ENCODE assay signal across 23 cellular contexts in the genomic region with DNA sequence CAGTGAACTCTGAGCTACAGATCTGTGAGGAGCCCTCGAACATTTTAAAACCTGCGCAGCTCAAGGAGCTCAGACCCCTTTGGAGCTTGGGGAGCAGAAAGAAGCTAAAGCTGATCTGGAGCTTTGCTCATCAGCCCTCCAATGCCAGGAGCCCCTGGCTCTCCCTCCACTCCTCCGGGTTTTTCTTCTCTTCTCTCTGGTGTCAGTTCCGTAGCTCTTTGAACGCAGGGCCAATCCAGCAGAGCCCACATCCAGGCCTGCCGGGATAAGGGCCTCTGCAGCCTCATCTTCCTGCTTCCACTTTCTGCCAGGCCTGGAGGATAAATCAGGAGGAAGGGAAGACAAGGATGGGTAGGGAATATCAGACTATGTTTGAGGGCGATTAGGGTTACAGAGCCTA. TPM values are rescaled to one million over a fixed set of nuclear protein-coding genes. Genes with fewer than 3 reads are reported as not detected.
DNase-seq lines count a peak whose midpoint lies in the region; ATAC-seq and TF ChIP-seq lines count a peak whose summit lies in the region.
"Had no signal": no experiment of that assay in that cellular context is flagged by ENCODE, and none has a peak within 500 bp of the region (broad histone marks: within the 10 kb centered on the region; RNA-seq: fewer than 3 reads in every experiment).

No MANE protein-coding gene starts in this region.

- peaks cover 53% of the 10 kb centered on the region for H3K4me1 Mint-ChIP-seq in GM23338
- peaks cover 56% of the 10 kb centered on the region for H3K4me1 Mint-ChIP-seq in WTC11
- H3K4me1 Mint-ChIP-seq in mesothelial cell of epicardium, result peaks cover 71% of the 10 kb centered on the region
- peaks cover 2% of the 10 kb centered on the region for H3K4me1 Mint-ChIP-seq in activated T-cell treated with anti-CD3 and anti-CD28 coated beads, Interleukin-2, amount 50 U/mL, for 72 hours (ENCODE audit: low read depth)
- H3K4me1 Mint-ChIP-seq in Calu3 (ENCODE audit: low read depth, unreplicated experiment), result no peaks in the 10 kb centered on the region

- TF ChIP-seq CTCF in GM23338 (conservative IDR thresholded peaks at IDR 0.05; ENCODE audit: low read depth in 2 of 2), result no peak
- TF ChIP-seq CTCF in WTC11 (IDR thresholded peaks at IDR 0.05), result no peak
- no peak for TF ChIP-seq CTCF in mesothelial cell of epicardium (IDR thresholded peaks at IDR 0.05; ENCODE audit: unreplicated experiment)
- no peak for TF ChIP-seq CTCF in Calu3 (IDR thresholded peaks at IDR 0.05; ENCODE audit: unreplicated experiment)

- H3K9me3 Mint-ChIP-seq in GM23338 (no peaks in the 10 kb centered on the region; the same call in 2 of the 3 replicates), WTC11 (no peaks in the 10 kb centered on the region), mesothelial cell of epicardium (no peaks in the 10 kb centered on the region), Calu3 (ENCODE audit: low read depth, unreplicated experiment) (no peaks in the 10 kb centered on the region)
- H3K9me3 Mint-ChIP-seq in activated T-cell treated with anti-CD3 and anti-CD28 coated beads, Interleukin-2, amount 50 U/mL, for 72 hours, result no peaks in the 10 kb centered on the region
- H3K9me3 Mint-ChIP-seq: CD8-positive, alpha-beta memory T cell had no signal

- peaks cover 75% of the 10 kb centered on the region for H3K4me1 ChIP-seq in GM23338 (ENCODE audit: insufficient read depth)

- intact Hi-C loops in sciatic nerve (cut with DNase I), result no loop called here
- intact Hi-C loops in Calu3 (cut with micrococcal nuclease; ENCODE audit: unreplicated experiment), result no loop called here

- ATAC-seq in GM23338 (peak; percentile 12), WTC11 (no peak), sciatic nerve (peak; percentile 31)
- ATAC-seq in activated T-cell treated with anti-CD3 and anti-CD28 coated beads, Interleukin-2, amount 50 U/mL, for 72 hours (replicated peaks in 1 of 2), result no peak
- ATAC-seq: K562 had no signal

- no peaks in the 10 kb centered on the region for H3K9me2 ChIP-seq in GM23338 (ENCODE audit: insufficient read depth)

- POLR2A ChIA-PET in WTC11 (lab: Charles Lee), result no interaction called here

- H3K36me3 Mint-ChIP-seq in GM23338 (ENCODE audit: low read depth), result no peaks in the 10 kb centered on the region
- H3K36me3 Mint-ChIP-seq in WTC11, result no peaks in the 10 kb centered on the region
- H3K36me3 Mint-ChIP-seq in mesothelial cell of epicardium, result peaks cover 20% of the 10 kb centered on the region
- H3K36me3 Mint-ChIP-seq in activated T-cell treated with anti-CD3 and anti-CD28 coated beads, Interleukin-2, amount 50 U/mL, for 72 hours (ENCODE audit: insufficient read depth in 2 of 2), result no peaks in the 10 kb centered on the region
- no peaks in the 10 kb centered on the region for H3K36me3 Mint-ChIP-seq in Calu3 (ENCODE audit: insufficient read depth, unreplicated experiment)

- no peak overlapping the region for H2AFZ ChIP-seq in GM23338

- DNase-seq in GM23338 (ENCODE audit: low spot score) (no peak), WTC11 (ENCODE audit: low spot score) (no peak), mesothelial cell of epicardium (ENCODE audit: low spot score in 2 of 2, unreplicated experiment in 2 of 2) (no peak), sciatic nerve (ENCODE audit: low spot score) (no peak), Calu3 (no peak), cerebellar cortex (ENCODE audit: low spot score) (no peak)
- no peak for DNase-seq in activated T-cell treated with anti-CD3 and anti-CD28 coated beads, Interleukin-2, amount 50 U/mL, for 72 hours
- DNase-seq: AML-193; C1 segment of cervical spinal cord; CD8-positive, alpha-beta memory T cell; GOT3; MG63; NCI-H1417 treated with DMSO at 0.1 percent for 48 hours; NCI-H187; NCI-H2107; NCI-H510A; NK-92 treated with Interleukin-12 subunit alpha and Interleukin-12 subunit beta, amount 100 ng/mL, for 24 hours; SHP77 treated with DMSO at 0.1 percent for 48 hours had no signal

- peaks cover 100% of the 10 kb centered on the region for H3K27me3 ChIP-seq in GM23338 (ENCODE audit: insufficient read depth)
- H3K27me3 ChIP-seq: MG63 had no signal

- H3K27ac Mint-ChIP-seq in GM23338 (no peak overlapping the region), WTC11 (no peak overlapping the region), mesothelial cell of epicardium (peak overlapping the region; percentile 89), Calu3 (ENCODE audit: unreplicated experiment) (no peak overlapping the region)
- no peak overlapping the region for H3K27ac Mint-ChIP-seq in activated T-cell treated with anti-CD3 and anti-CD28 coated beads, Interleukin-2, amount 50 U/mL, for 72 hours

- H3K27me3 Mint-ChIP-seq in GM23338 (ENCODE audit: insufficient read depth, low read depth, poor library complexity), result peaks cover 98% of the 10 kb centered on the region
- peaks cover 100% of the 10 kb centered on the region for H3K27me3 Mint-ChIP-seq in WTC11 (ENCODE audit: low read depth)
- peaks cover 42% of the 10 kb centered on the region for H3K27me3 Mint-ChIP-seq in mesothelial cell of epicardium (ENCODE audit: low read depth)
- H3K27me3 Mint-ChIP-seq in activated T-cell treated with anti-CD3 and anti-CD28 coated beads, Interleukin-2, amount 50 U/mL, for 72 hours (ENCODE audit: low read depth), result peaks cover 88% of the 10 kb centered on the region
- peaks cover 94% of the 10 kb centered on the region for H3K27me3 Mint-ChIP-seq in Calu3 (ENCODE audit: unreplicated experiment)

- CTCF ChIA-PET in WTC11 (lab: Charles Lee), result interaction anchor here (0.8 to 3.0 kb wide), 8 partner anchors 27 to 313 kb away, joined by 3 to 14 read pairs (median 4); partner anchors contain the start of gene HOXC5
- CTCF ChIA-PET in Calu3 (lab: Charles Lee), result no interaction called here

- peaks cover 32% of the 10 kb centered on the region for H3F3A ChIP-seq in GM23338 (replicated peaks; ENCODE audit: low read depth)

- no peak overlapping the region for H3K4me3 ChIP-seq in GM23338
- H3K4me3 ChIP-seq: K562, MG63, SK-N-MC had no signal

- no peak overlapping the region for H3K27ac ChIP-seq in GM23338 (ENCODE audit: low read depth)
- H3K27ac ChIP-seq: RWPE1, SK-N-MC had no signal

- H3K4me3 Mint-ChIP-seq in GM23338 (no peak overlapping the region; the same call in 2 of the 3 replicates), WTC11 (no peak overlapping the region), mesothelial cell of epicardium (peak overlapping the region; percentile 37), Calu3 (ENCODE audit: low read depth, unreplicated experiment) (no peak overlapping the region)
- H3K4me3 Mint-ChIP-seq in activated T-cell treated with anti-CD3 and anti-CD28 coated beads, Interleukin-2, amount 50 U/mL, for 72 hours, result no peak overlapping the region
- H3K4me3 Mint-ChIP-seq: CD8-positive, alpha-beta memory T cell had no signal

- H3K4me2 ChIP-seq in GM23338, result peak overlapping the region; percentile 58; the same call in 1 of the 2 replicates

- no peaks in the 10 kb centered on the region for H3K79me2 ChIP-seq in GM23338 (replicated peaks; ENCODE audit: insufficient read depth)

- BruUV-seq in Calu3 (replicated peaks; lab: Mats Ljungman, UMichigan), result no TSS peak

- H3K36me3 ChIP-seq in GM23338 (ENCODE audit: insufficient read depth), result no peaks in the 10 kb centered on the region
- H3K36me3 ChIP-seq: MG63 had no signal

- peaks cover 18% of the 10 kb centered on the region; the same call in 1 of the 2 replicates for H4K20me1 ChIP-seq in GM23338 (replicated peaks; ENCODE audit: insufficient read depth)

TF ChIP-seq in GM23338, 12 proteins besides CTCF, POLR2A, EP300 and RAD21:
- TF ChIP-seq CREB1 (CRISPR knock-in tag; IDR thresholded peaks at IDR 0.05; ENCODE audit: low read depth) (no peak), EZH2 (IDR thresholded peaks at IDR 0.05; ENCODE audit: low read depth, unreplicated experiment) (peak; percentile 86)

RNA-seq across cellular contexts. Expression of gene HOXC4, which starts 6.0 kb away (rescaled TPM):
- not detected in 2 replicates for total RNA-seq in GM23338 (2014; rRNA removed; shearing (Covaris generic))
- not detected in 2 replicates for polyA plus RNA-seq in GM23338 (2016; fragmentation: Nextera tagmentation; extraction: Ambion mirVana)
- total RNA-seq in WTC11 (2021) (0.14 to 0.46 TPM (median 0.30 TPM) in 3 replicates), mesothelial cell of epicardium (67.4 to 73.6 TPM (median 69.4 TPM) in 3 replicates), sciatic nerve (23.6 TPM), Calu3 (2022) (0.44 and 0.57 TPM in 2 replicates)
- total RNA-seq in activated T-cell treated with anti-CD3 and anti-CD28 coated beads, Interleukin-2, amount 50 U/mL, for 72 hours, result 1 to 10 TPM in 1 of 2 donors, under 1 TPM in 1; 1.00 to 1.1 TPM
- total RNA-seq: A172 had no signal
- polyA plus RNA-seq: AG04450 had no signal

RNA-seq across cellular contexts. Expression of gene HOXC5, which starts 26.8 kb away (rescaled TPM):
- not detected in 2 replicates for total RNA-seq in GM23338 (2014; rRNA removed; shearing (Covaris generic))
- not detected in 2 replicates for polyA plus RNA-seq in GM23338 (2016; fragmentation: Nextera tagmentation; extraction: Ambion mirVana)
- total RNA-seq in WTC11 (2021), result not detected in 3 replicates
- 28.7 to 33.8 TPM (median 29.3 TPM) in 3 replicates for total RNA-seq in mesothelial cell of epicardium
- 5.6 TPM for total RNA-seq in sciatic nerve
- not detected for total RNA-seq in activated T-cell treated with anti-CD3 and anti-CD28 coated beads, Interleukin-2, amount 50 U/mL, for 72 hours
- 0.20 TPM in 1 of 2 replicates, not detected in the other for total RNA-seq in Calu3 (2022)
- total RNA-seq: A172; CD8-positive, alpha-beta memory T cell had no signal
- polyA plus RNA-seq: AG04450; CD8-positive, alpha-beta memory T cell had no signal

RNA-seq across cellular contexts. Expression of gene HOXC6, which starts 31.4 kb away (rescaled TPM):
- total RNA-seq in GM23338 (2014; rRNA removed; shearing (Covaris generic)), result not detected in 2 replicates
- not detected in 2 replicates for polyA plus RNA-seq in GM23338 (2016; fragmentation: Nextera tagmentation; extraction: Ambion mirVana)
- not detected in 3 replicates for total RNA-seq in WTC11 (2021)
- 15.5 to 17.4 TPM (median 16.3 TPM) in 3 replicates for total RNA-seq in mesothelial cell of epicardium
- 35.3 TPM for total RNA-seq in sciatic nerve
- not detected for total RNA-seq in activated T-cell treated with anti-CD3 and anti-CD28 coated beads, Interleukin-2, amount 50 U/mL, for 72 hours
- 0.71 and 1.2 TPM in 2 replicates for total RNA-seq in Calu3 (2022)
- total RNA-seq: CD8-positive, alpha-beta memory T cell had no signal
- polyA plus RNA-seq: CD8-positive, alpha-beta memory T cell had no signal

RNA-seq across cellular contexts. Expression of gene HOXC8, which starts 50.9 kb away (rescaled TPM):
- total RNA-seq in GM23338 (2014; rRNA removed; shearing (Covaris generic)), result not detected in 2 replicates
- not detected in 2 replicates for polyA plus RNA-seq in GM23338 (2016; fragmentation: Nextera tagmentation; extraction: Ambion mirVana)
- total RNA-seq in WTC11 (2021) (not detected in 3 replicates), mesothelial cell of epicardium (4.9 to 5.9 TPM (median 5.5 TPM) in 3 replicates), sciatic nerve (7.0 TPM), Calu3 (2022) (0.24 TPM in 1 of 2 replicates, not detected in the other)
- total RNA-seq in activated T-cell treated with anti-CD3 and anti-CD28 coated beads, Interleukin-2, amount 50 U/mL, for 72 hours, result not detected
- total RNA-seq: A172; CD8-positive, alpha-beta memory T cell had no signal
- polyA plus RNA-seq: CD8-positive, alpha-beta memory T cell had no signal

RNA-seq across cellular contexts. Expression of gene HOXC9, which starts 59.7 kb away (rescaled TPM):
- total RNA-seq in GM23338 (2014; rRNA removed; shearing (Covaris generic)), result not detected in 2 replicates
- not detected in 2 replicates for polyA plus RNA-seq in GM23338 (2016; fragmentation: Nextera tagmentation; extraction: Ambion mirVana)
- total RNA-seq in WTC11 (2021) (not detected in 3 replicates), mesothelial cell of epicardium (1.1 to 2.0 TPM (median 1.6 TPM) in 3 replicates), sciatic nerve (10.2 TPM), Calu3 (2022) (0.42 and 0.54 TPM in 2 replicates)
- total RNA-seq in activated T-cell treated with anti-CD3 and anti-CD28 coated beads, Interleukin-2, amount 50 U/mL, for 72 hours, result not detected
- total RNA-seq: CD8-positive, alpha-beta memory T cell had no signal
- polyA plus RNA-seq: AG04450; CD8-positive, alpha-beta memory T cell had no signal

Comparison
In these comparisons a context has a peak if more than half of its experiments do, and no peak if none do; other contexts are left out.
1. ATAC-seq: peak in GM23338 (single experiment) and sciatic nerve (single experiment); none in WTC11 (single experiment) and activated T-cell treated with anti-CD3 and anti-CD28 coated beads, Interleukin-2, amount 50 U/mL, for 72 hours (0 of 2).
2. RNA of gene HOXC4, which starts 6.0 kb away (total RNA-seq): 67.4 to 73.6 TPM in mesothelial cell of epicardium and 23.6 TPM in sciatic nerve (single experiment); 1.00 to 1.1 TPM in activated T-cell treated with anti-CD3 and anti-CD28 coated beads, Interleukin-2, amount 50 U/mL, for 72 hours, 0.44 to 0.57 TPM in Calu3, 0.14 to 0.46 TPM in WTC11 and not detected in GM23338; every median in the first group is over 10 times any median in the second.